Comparison of ENCODE assay signal across 8 cellular contexts in the genomic region with DNA sequence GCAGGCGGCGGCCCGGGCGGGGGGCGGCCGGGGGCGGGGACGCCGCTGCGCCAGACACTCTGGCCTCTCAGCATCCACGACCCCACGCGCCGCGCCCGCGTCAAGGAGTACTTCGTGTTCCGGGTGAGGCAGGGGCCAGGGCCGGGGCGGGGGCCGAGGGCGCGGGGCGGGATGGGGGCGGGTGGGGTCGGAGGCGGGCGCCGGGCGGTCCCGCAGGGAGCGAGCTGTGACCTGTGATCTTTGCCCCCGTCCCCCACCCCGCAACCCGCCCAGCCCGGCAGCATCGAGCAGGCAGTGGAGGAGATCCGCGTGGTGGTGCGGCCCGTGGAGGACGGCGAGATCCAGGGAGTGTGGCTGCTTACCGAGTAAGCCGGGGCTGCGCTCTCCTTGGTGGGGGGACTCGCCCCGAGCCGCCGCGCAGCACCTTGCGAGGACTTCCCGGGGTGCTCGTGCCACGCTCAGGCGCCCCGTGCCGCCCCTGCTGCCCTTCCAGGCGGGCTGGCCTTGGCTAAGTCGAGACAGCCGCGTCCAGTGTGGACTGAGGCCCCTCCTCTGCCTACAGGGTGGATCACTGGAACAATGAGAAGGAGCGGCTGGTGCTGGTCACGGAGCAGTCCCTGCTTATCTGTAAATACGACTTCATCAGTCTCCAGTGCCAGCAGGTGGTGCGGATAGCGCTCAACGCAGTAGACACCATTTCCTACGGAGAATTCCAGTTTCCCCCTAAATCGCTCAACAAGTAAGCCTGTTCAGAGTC. TPM values are rescaled to one million over a fixed set of nuclear protein-coding genes. Genes with fewer than 3 reads are reported as not detected.
DNase-seq lines count a peak whose midpoint lies in the region; ATAC-seq, FAIRE-seq and TF ChIP-seq lines count a peak whose summit lies in the region.

No MANE protein-coding gene starts in this region.

- CTCF ChIA-PET in HEK293T (lab: Yijun Ruan, JAX): interaction anchor here (0.9 kb wide), 1 partner anchor 172 kb away, joined by 5 read pairs; no protein-coding TSS in a partner anchor

- peaks cover 2% of the 10 kb centered on the region for H3K27me3 Mint-ChIP-seq in activated naive CD8-positive, alpha-beta T cell treated with anti-CD3 and anti-CD28 coated beads, Interleukin-2, amount 10 ng/mL, durations not matched to agents 7 days and 5 days

- ATAC-seq in activated naive CD8-positive, alpha-beta T cell treated with anti-CD3 and anti-CD28 coated beads, Interleukin-2, amount 10 ng/mL, durations not matched to agents 7 days and 5 days (ENCODE audit: low read depth): peak; percentile 27

- H3K9ac ChIP-seq in ES-I3 (ENCODE audit: low read depth, low read length): peak overlapping the region; percentile 47; the same call in 1 of the 2 replicates

- no peaks in the 10 kb centered on the region; the same call in 1 of the 2 replicates for H3K4me1 ChIP-seq in ES-I3 (ENCODE audit: insufficient read depth, low read length)

- peak overlapping the region; percentile 67 for H3K4me3 ChIP-seq in retinal pigment epithelial cell (ENCODE audit: low read length)

- FAIRE-seq in GM19239 (lab: Jason Lieb, UNC): no peak

- POLR2A ChIA-PET in HEK293T (lab: Yijun Ruan, JAX): no interaction called here
- POLR2A ChIA-PET in activated naive CD8-positive, alpha-beta T cell treated with anti-CD3 and anti-CD28 coated beads, Interleukin-2, amount 10 ng/mL, durations not matched to agents 7 days and 5 days (lab: Charles Lee): no interaction called here

- peak overlapping the region; percentile 94 for H3K27ac Mint-ChIP-seq in activated naive CD8-positive, alpha-beta T cell treated with anti-CD3 and anti-CD28 coated beads, Interleukin-2, amount 10 ng/mL, durations not matched to agents 7 days and 5 days

- H3K9me3 ChIP-seq in ES-I3 (ENCODE audit: control insufficient read depth, insufficient read depth, low read length): no peaks in the 10 kb centered on the region

- peaks cover 3% of the 10 kb centered on the region for H3K36me3 Mint-ChIP-seq in activated naive CD8-positive, alpha-beta T cell treated with anti-CD3 and anti-CD28 coated beads, Interleukin-2, amount 10 ng/mL, durations not matched to agents 7 days and 5 days

- H3K9me3 Mint-ChIP-seq in activated naive CD8-positive, alpha-beta T cell treated with anti-CD3 and anti-CD28 coated beads, Interleukin-2, amount 10 ng/mL, durations not matched to agents 7 days and 5 days: no peaks in the 10 kb centered on the region

- H3K4me3 Mint-ChIP-seq in activated naive CD8-positive, alpha-beta T cell treated with anti-CD3 and anti-CD28 coated beads, Interleukin-2, amount 10 ng/mL, durations not matched to agents 7 days and 5 days: peak overlapping the region; percentile 95

- H3K4me1 Mint-ChIP-seq in activated naive CD8-positive, alpha-beta T cell treated with anti-CD3 and anti-CD28 coated beads, Interleukin-2, amount 10 ng/mL, durations not matched to agents 7 days and 5 days: peaks cover 21% of the 10 kb centered on the region

- DNase-seq in HEK293T (ENCODE audit: extremely low spot score) (peak; percentile 52), NCI-H2227 treated with DMSO at 0.1 percent for 48 hours (lab: John Stamatoyannopoulos, UW) (peak; percentile 22), hepatic stellate cell (ENCODE audit: low spot score) (peak; percentile 76), retinal pigment epithelial cell (ENCODE audit: low read depth) (peak; percentile 46), NCI-H2171 (lab: John Stamatoyannopoulos, UW) (no peak), GM19239 (ENCODE audit: insufficient read length, low spot score) (no peak)
- DNase-seq in activated naive CD8-positive, alpha-beta T cell treated with anti-CD3 and anti-CD28 coated beads, Interleukin-2, amount 10 ng/mL, durations not matched to agents 7 days and 5 days: peak; percentile 55

- 0 out of 2 replicates have a peak, but pooled peaks cover 3% of the 10 kb centered on the region for H3K36me3 ChIP-seq in ES-I3 (ENCODE audit: insufficient read depth, low read length)

- no peak for TF ChIP-seq CTCF in retinal pigment epithelial cell (conservative IDR thresholded peaks at IDR 0.05; ENCODE audit: low read depth, low read length)

TF ChIP-seq in HEK293T, 16 proteins besides CTCF, POLR2A, EP300 and RAD21:
- no peak for TF ChIP-seq NFRKB (IDR thresholded peaks at IDR 0.05)

RNA-seq across cellular contexts. Expression of gene TPRG1L, which starts 0.5 kb away (rescaled TPM):
- 10 to 100 TPM; 23.8 to 29.4 TPM for total RNA-seq in activated naive CD8-positive, alpha-beta T cell treated with anti-CD3 and anti-CD28 coated beads, Interleukin-2, amount 10 ng/mL, durations not matched to agents 7 days and 5 days

RNA-seq across cellular contexts. Expression of gene MEGF6, which starts 14.0 kb away (rescaled TPM):
- 10 to 100 TPM; 56.6 TPM for total RNA-seq in activated naive CD8-positive, alpha-beta T cell treated with anti-CD3 and anti-CD28 coated beads, Interleukin-2, amount 10 ng/mL, durations not matched to agents 7 days and 5 days

RNA-seq across cellular contexts. Expression of gene WRAP73, which starts 24.6 kb away (rescaled TPM):
- total RNA-seq in activated naive CD8-positive, alpha-beta T cell treated with anti-CD3 and anti-CD28 coated beads, Interleukin-2, amount 10 ng/mL, durations not matched to agents 7 days and 5 days: 10 to 100 TPM; 40.2 to 41.6 TPM

RNA-seq across cellular contexts. Expression of gene TP73, which starts 27.0 kb away (rescaled TPM):
- total RNA-seq in activated naive CD8-positive, alpha-beta T cell treated with anti-CD3 and anti-CD28 coated beads, Interleukin-2, amount 10 ng/mL, durations not matched to agents 7 days and 5 days: 1 to 10 TPM in 1 of 2 experiments, under 1 TPM in 1; 0.62 to 1.1 TPM

Comparison
In these comparisons a context has a peak if more than half of its experiments do, and no peak if none do; other contexts are left out.
1. DNase-seq: peak in HEK293T (single experiment), NCI-H2227 treated with DMSO at 0.1 percent for 48 hours (single experiment), activated naive CD8-positive, alpha-beta T cell treated with anti-CD3 and anti-CD28 coated beads, Interleukin-2, amount 10 ng/mL, durations not matched to agents 7 days and 5 days (single experiment), hepatic stellate cell (single experiment) and retinal pigment epithelial cell (single experiment); none in NCI-H2171 (single experiment) and GM19239 (single experiment).